8 cellular contexts compared by ENCODE assay signal in the genomic region with DNA sequence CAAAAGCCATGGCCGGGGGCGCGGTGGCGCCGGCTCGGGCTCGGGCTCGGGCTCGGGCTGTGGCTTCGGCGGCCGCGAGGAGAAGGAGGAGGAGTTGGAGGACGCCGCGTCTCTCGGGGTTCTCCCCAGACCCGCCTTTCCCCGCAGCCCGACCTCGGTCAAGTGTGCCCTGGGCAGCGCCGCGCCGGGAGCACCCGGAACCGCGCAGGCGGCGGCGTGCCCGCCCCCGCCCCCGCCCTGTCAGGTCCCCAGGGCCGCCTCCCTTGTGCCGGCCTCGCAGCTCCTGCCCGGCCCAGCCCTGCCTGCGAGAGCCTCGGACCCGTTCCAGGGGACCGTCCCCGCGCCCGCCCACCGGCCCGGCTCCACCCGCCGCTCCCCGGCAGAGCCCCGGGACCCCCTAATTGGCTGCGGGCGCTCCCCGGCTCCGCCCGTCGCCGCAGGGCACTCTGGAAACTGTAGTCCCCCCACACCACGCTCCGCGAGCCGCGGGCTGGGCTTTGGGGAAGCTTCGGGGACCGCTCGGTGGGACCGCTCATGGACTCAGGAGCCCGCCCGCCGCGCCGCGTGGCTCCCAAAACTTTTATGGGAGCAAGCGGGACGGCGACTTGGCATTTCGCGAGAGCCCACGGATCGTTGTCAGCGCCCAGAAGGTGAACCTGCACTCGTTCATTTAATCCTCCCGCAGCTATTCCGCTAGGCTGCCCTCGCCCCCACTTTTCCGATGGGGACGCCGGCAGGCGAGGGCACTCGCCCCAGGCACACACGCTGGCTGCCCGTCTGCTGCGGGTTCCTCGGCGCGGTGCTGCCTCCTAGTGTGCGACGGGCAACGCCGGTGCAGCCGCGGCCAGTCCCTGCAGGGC. TPM values are rescaled to one million over a fixed set of nuclear protein-coding genes. Genes with fewer than 3 reads are reported as not detected.
A peak's percentile ranks its signal among the peaks of the same experiment; 100 is the strongest.
DNase-seq lines count a peak whose midpoint lies in the region; TF ChIP-seq lines count a peak whose summit lies in the region.

STK10 (minus strand) TSS at position 192 of the 860 bp plus-strand sequence; CDS start at position 10, 182 bp downstream.

- no peak within 1 kb of the TSS for H4K91ac ChIP-seq in H9 (ENCODE audit: insufficient read length, low read depth, low read length)

- intact Hi-C loops in stomach (cut with DNase I; ENCODE audit: low total_unique reads): no loop called here

- no peak within 1 kb of the TSS for H3K27ac ChIP-seq in H9 (ENCODE audit: insufficient read length, low read depth, low read length)
- peak within 1 kb of the TSS; percentile 92 to 98 (median 93) for H3K27ac ChIP-seq in stomach

- no peak within 1 kb of the TSS for H2AK5ac ChIP-seq in H9 (ENCODE audit: insufficient read length, low read length)

- H2AFZ ChIP-seq in H9 (ENCODE audit: low read length) (peak within 1 kb of the TSS; percentile 19), Loucy (ENCODE audit: low read length) (peak within 1 kb of the TSS; percentile 90)

- no peak within 1 kb of the TSS for H4K8ac ChIP-seq in H9 (replicated peaks; ENCODE audit: insufficient read length, low read depth, low read length)

- H3K4me1 ChIP-seq in H9 (ENCODE audit: insufficient read depth, low read length) (peaks cover 4% of the 10 kb centered on the region; the same call in 1 of the 2 replicates), Loucy (ENCODE audit: insufficient read depth, low read length, poor library complexity, severe bottlenecking) (peaks cover 12% of the 10 kb centered on the region), stomach (peaks cover 6 to 57% (median 36%) of the 10 kb centered on the region in 4 donors)

- H4K20me1 ChIP-seq in H9 (ENCODE audit: control insufficient read depth, insufficient read depth, insufficient read length) (no peaks in the 10 kb centered on the region), Loucy (ENCODE audit: insufficient read depth, low read length, poor library complexity, severe bottlenecking) (peaks cover 28% of the 10 kb centered on the region)

- H3K4me3 ChIP-seq in Loucy (ENCODE audit: low read length, poor library complexity, severe bottlenecking) (peak within 1 kb of the TSS; percentile 99), fibroblast of villous mesenchyme (ENCODE audit: low read depth, low read length) (peak within 1 kb of the TSS; percentile 85), stomach (peak within 1 kb of the TSS; percentile 87 to 96 (median 93))

- TF ChIP-seq EP300 in stomach (IDR thresholded peaks at IDR 0.05): no peak

- H2BK15ac ChIP-seq in H9 (ENCODE audit: low read depth, low read length): no peak within 1 kb of the TSS

- no peaks in the 10 kb centered on the region; the same call in 1 of the 2 replicates for H3K27me3 ChIP-seq in H9 (ENCODE audit: insufficient read depth, low read length)
- H3K27me3 ChIP-seq in Loucy (ENCODE audit: insufficient read depth, low read length, poor library complexity, severe bottlenecking): no peaks in the 10 kb centered on the region
- H3K27me3 ChIP-seq in stomach: no peaks in the 10 kb centered on the region

- no peak for TF ChIP-seq POLR2A in stomach (IDR thresholded peaks at IDR 0.05)

- H3K56ac ChIP-seq in H9 (ENCODE audit: insufficient read length, low read depth, low read length): no peak within 1 kb of the TSS

- no peaks in the 10 kb centered on the region for H3K36me3 ChIP-seq in Loucy (ENCODE audit: insufficient read depth, low read length)
- no peaks in the 10 kb centered on the region for H3K36me3 ChIP-seq in stomach

- H3K79me1 ChIP-seq in H9 (ENCODE audit: insufficient read depth, low read depth, low read length, poor library complexity, severe bottlenecking): no peaks in the 10 kb centered on the region

- H3K27me3 Mint-ChIP-seq in H9 (ENCODE audit: low read depth) (peaks cover 16% of the 10 kb centered on the region), neural crest cell (ENCODE audit: low read depth) (peaks cover 11% of the 10 kb centered on the region)

- no peaks in the 10 kb centered on the region for H3K9me2 ChIP-seq in Loucy (replicated peaks; ENCODE audit: low read depth, low read length)

- H3F3A ChIP-seq in Loucy (ENCODE audit: low read depth): no peaks in the 10 kb centered on the region

- H3K4ac ChIP-seq in H9 (ENCODE audit: low read depth, low read length): no peak within 1 kb of the TSS

- peaks cover 2% of the 10 kb centered on the region; the same call in 1 of the 2 replicates for H3K79me2 ChIP-seq in H9 (ENCODE audit: insufficient read depth, low read length)
- H3K79me2 ChIP-seq in Loucy (ENCODE audit: insufficient read depth, low read length): peaks cover 46% of the 10 kb centered on the region

- H3K9me3 ChIP-seq in H9 (ENCODE audit: control insufficient read depth, low read depth, low read length): no peaks in the 10 kb centered on the region
- H3K9me3 ChIP-seq in Loucy (ENCODE audit: insufficient read depth, low read depth, low read length): no peaks in the 10 kb centered on the region
- H3K9me3 ChIP-seq in stomach: no peaks in the 10 kb centered on the region

- no peak within 1 kb of the TSS for H2BK5ac ChIP-seq in H9 (ENCODE audit: insufficient read length, low read length)

- peak; percentile 81 for DNase-seq in GF-D8 (lab: John Stamatoyannopoulos, UW)
- peak; percentile 91 for DNase-seq in H9
- peak; percentile 67 for DNase-seq in SIG-M5 (lab: John Stamatoyannopoulos, UW)
- DNase-seq in activated gamma-delta T cell (lab: John Stamatoyannopoulos, UW): peak; percentile 87
- DNase-seq in fibroblast of villous mesenchyme (ENCODE audit: low read depth): peak; percentile 92
- peak; percentile 89 for DNase-seq in neural crest cell (ENCODE audit: low read depth, low spot score)
- DNase-seq in stomach: peak; percentile 92

- no peak within 1 kb of the TSS for H3K14ac ChIP-seq in H9 (ENCODE audit: insufficient read depth, low read length)

- TF ChIP-seq CTCF in H9 (conservative IDR thresholded peaks at IDR 0.05): peak; percentile 87
- peak; percentile 65 for TF ChIP-seq CTCF in Loucy (conservative IDR thresholded peaks at IDR 0.05; ENCODE audit: low read length)
- peak; percentile 89 for TF ChIP-seq CTCF in fibroblast of villous mesenchyme (IDR thresholded peaks at IDR 0.05; ENCODE audit: insufficient read depth, low read depth, low read length)
- peak; percentile 86 for TF ChIP-seq CTCF in neural crest cell (conservative IDR thresholded peaks at IDR 0.05)
- peak in 5 of 7 experiments; percentile 70 to 90 (median 88) for TF ChIP-seq CTCF in stomach (IDR thresholded peaks at IDR 0.05)

- peak within 1 kb of the TSS; percentile 83 for H3K4me2 ChIP-seq in H9 (ENCODE audit: insufficient read depth, insufficient read length, low read length)
- H3K4me2 ChIP-seq in Loucy (ENCODE audit: low read depth, low read length, poor library complexity, severe bottlenecking): peak within 1 kb of the TSS; percentile 94

- H3K27ac Mint-ChIP-seq in H9 (peak within 1 kb of the TSS in 1 of 3 experiments; percentile 18; a peak in 1 of 7 replicates), neural crest cell (ENCODE audit: unreplicated experiment) (peak within 1 kb of the TSS; percentile 97)

- no peak within 1 kb of the TSS for H2BK120ac ChIP-seq in H9 (ENCODE audit: low read depth, low read length, poor library complexity, severe bottlenecking)

- no peak within 1 kb of the TSS for H2BK12ac ChIP-seq in H9 (ENCODE audit: insufficient read length, low read depth, low read length)

- H3K9ac ChIP-seq in H9 (ENCODE audit: extremely low read depth, insufficient read length, low read length) (peak within 1 kb of the TSS; percentile 42), Loucy (ENCODE audit: low read depth, low read length, poor library complexity, severe bottlenecking) (peak within 1 kb of the TSS; percentile 86)

- H3K9me3 Mint-ChIP-seq in H9 (no peaks in the 10 kb centered on the region), neural crest cell (no peaks in the 10 kb centered on the region)

- H3K36me3 Mint-ChIP-seq in H9 (ENCODE audit: insufficient read depth in 1 of 3, low read depth in 3 of 3) (peaks cover 0 to 3% (median 0%) of the 10 kb centered on the region in 3 experiments; a peak in 2 of 7 replicates), neural crest cell (ENCODE audit: low read depth) (no peaks in the 10 kb centered on the region)

- H2BK20ac ChIP-seq in H9 (ENCODE audit: low read depth, low read length, poor library complexity, severe bottlenecking): no peak within 1 kb of the TSS

- no peak within 1 kb of the TSS for H4K5ac ChIP-seq in H9 (ENCODE audit: insufficient read length, low read depth, low read length)

- H3K23me2 ChIP-seq in H9 (ENCODE audit: insufficient read length, low read depth, low read length, poor library complexity, severe bottlenecking): peaks cover 18% of the 10 kb centered on the region

- H3K23ac ChIP-seq in H9 (ENCODE audit: insufficient read length, low read depth, low read length): no peak within 1 kb of the TSS

- H3K18ac ChIP-seq in H9 (ENCODE audit: insufficient read length, low read depth, low read length): no peak within 1 kb of the TSS

- H3K4me1 Mint-ChIP-seq in H9: peaks cover 25 to 28% of the 10 kb centered on the region in 2 experiments
- peaks cover 43% of the 10 kb centered on the region for H3K4me1 Mint-ChIP-seq in neural crest cell

- H3T11ph ChIP-seq in H9 (ENCODE audit: low read length): no peak within 1 kb of the TSS

- peak within 1 kb of the TSS; percentile 89 to 92 for H3K4me3 Mint-ChIP-seq in H9
- peak within 1 kb of the TSS; percentile 94 for H3K4me3 Mint-ChIP-seq in neural crest cell

- WGBS in H9 (ENCODE audit: extremely low coverage, insufficient read length, low lambda C conversion rate): no CpG with 5 or more reads among the region's 102 CpGs
- WGBS in stomach, 5 donors: 0 to 1% (median 0%) methylated on average over 26 to 101 of the region's 102 CpGs

RNA-seq across cellular contexts. Expression of gene STK10, which starts in this region (rescaled TPM):
- total RNA-seq in H9 (2021): 14.6 and 16.3 TPM in 2 replicates
- total RNA-seq in fibroblast of villous mesenchyme: 24.2 and 32.4 TPM in 2 replicates
- total RNA-seq in neural crest cell: 32.3 and 43.5 TPM in 2 replicates
- 10 to 100 TPM in 4 of 5 donors, 1 to 10 TPM in 1; 7.1 to 86.6 (median 29.8) TPM for total RNA-seq in stomach
- 1 to 10 TPM; 6.6 to 8.2 (median 6.9) TPM for polyA plus RNA-seq in stomach
